19 cellular contexts compared by ENCODE assay signal in the genomic region with DNA sequence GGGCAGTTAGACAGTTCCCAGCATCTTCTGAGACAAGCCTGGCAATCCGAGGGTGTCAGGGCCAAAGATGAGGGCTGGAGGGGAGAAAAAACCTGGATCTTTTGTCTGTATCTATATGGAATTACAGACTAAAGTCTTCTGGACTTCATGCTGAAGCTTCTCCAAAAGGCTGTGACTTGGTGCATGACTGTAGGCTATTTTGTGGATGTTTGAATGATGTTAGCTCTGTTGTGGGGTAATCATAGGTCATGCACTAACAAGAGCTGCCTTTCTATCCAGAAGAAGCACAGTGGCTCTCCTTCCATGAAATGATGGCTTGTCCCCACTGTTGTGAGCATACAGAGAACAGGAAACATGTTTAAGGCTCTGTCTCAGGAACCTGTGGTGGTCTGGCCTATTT.
DNase-seq lines count a peak whose midpoint lies in the region; ATAC-seq and TF ChIP-seq lines count a peak whose summit lies in the region.
"Had no signal": no experiment of that assay in that cellular context is flagged by ENCODE, and none has a peak within 500 bp of the region (broad histone marks: within the 10 kb centered on the region; RNA-seq: fewer than 3 reads in every experiment).

No MANE protein-coding gene starts in this region.

- TF ChIP-seq CTCF in natural killer cell (IDR thresholded peaks at IDR 0.05): no peak
- TF ChIP-seq CTCF in gastroesophageal sphincter (IDR thresholded peaks at IDR 0.05): no peak

- no peaks in the 10 kb centered on the region for H3K36me3 Mint-ChIP-seq in natural killer cell
- H3K36me3 Mint-ChIP-seq in natural killer cell treated with Interleukin-12 subunit alpha and Interleukin-12 subunit beta and Interleukin-15 and Interleukin-18, amount 100 ng/mL, for 72 hours: no peaks in the 10 kb centered on the region
- H3K36me3 Mint-ChIP-seq in activated CD4-positive, alpha-beta T cell treated with anti-CD3 and anti-CD28 coated beads, Interleukin-2, amount 10 ng/mL, durations not matched to agents 7 days and 5 days (ENCODE audit: low read depth): no peaks in the 10 kb centered on the region

- no peaks in the 10 kb centered on the region for H3K27me3 ChIP-seq in gastroesophageal sphincter

- H3K27me3 Mint-ChIP-seq in natural killer cell (ENCODE audit: low read depth in 2 of 2): peaks cover 0 to 5% of the 10 kb centered on the region in 2 donors
- peaks cover 2 to 41% of the 10 kb centered on the region in 2 donors for H3K27me3 Mint-ChIP-seq in natural killer cell treated with Interleukin-12 subunit alpha and Interleukin-12 subunit beta and Interleukin-15 and Interleukin-18, amount 100 ng/mL, for 72 hours
- no peaks in the 10 kb centered on the region for H3K27me3 Mint-ChIP-seq in activated CD4-positive, alpha-beta T cell treated with anti-CD3 and anti-CD28 coated beads, Interleukin-2, amount 10 ng/mL, durations not matched to agents 7 days and 5 days

- H3K9me3 Mint-ChIP-seq in natural killer cell: no peaks in the 10 kb centered on the region
- H3K9me3 Mint-ChIP-seq in natural killer cell treated with Interleukin-12 subunit alpha and Interleukin-12 subunit beta and Interleukin-15 and Interleukin-18, amount 100 ng/mL, for 72 hours: no peaks in the 10 kb centered on the region
- H3K9me3 Mint-ChIP-seq in activated CD4-positive, alpha-beta T cell treated with anti-CD3 and anti-CD28 coated beads, Interleukin-2, amount 10 ng/mL, durations not matched to agents 7 days and 5 days: no peaks in the 10 kb centered on the region
- H3K9me3 Mint-ChIP-seq: activated naive CD4-positive, alpha-beta T cell treated with anti-CD3 and anti-CD28 coated beads for 36 hours; activated T-cell treated with anti-CD3 and anti-CD28 coated beads, Interleukin-2, amount 50 U/mL, for 24 hours; nephron; stimulated activated naive CD8-positive, alpha-beta T cell treated with anti-CD3 and anti-CD28 coated beads, Interleukin-15, amount 100 ng/mL, for 72 hours had no signal

- no peak for DNase-seq in natural killer cell
- DNase-seq in natural killer cell treated with Interleukin-12 subunit alpha and Interleukin-12 subunit beta and Interleukin-15 and Interleukin-18, amount 100 ng/mL, for 72 hours (ENCODE audit: low spot score): no peak
- DNase-seq in putamen (ENCODE audit: low spot score): peak; percentile 41
- no peak for DNase-seq in activated CD4-positive, alpha-beta T cell treated with anti-CD3 and anti-CD28 coated beads, Interleukin-2, amount 10 ng/mL, durations not matched to agents 7 days and 5 days
- DNase-seq in islet precursor cell: no peak
- DNase-seq: ACHN; activated CD4-positive, CD25-positive, alpha-beta regulatory T cell treated with anti-CD3 and anti-CD28 coated beads, Interleukin-2, amount 50 U/mL, for 72 hours; activated naive CD4-positive, alpha-beta T cell treated with anti-CD3 and anti-CD28 coated beads for 36 hours; activated T-cell treated with anti-CD3 and anti-CD28 coated beads, Interleukin-2, amount 50 U/mL, for 24 hours; MM.1S; NCI-H1694; NCI-H526 treated with DMSO at 0.1 percent for 48 hours; stimulated activated CD4-positive, alpha-beta T cell treated with anti-CD3 and anti-CD28 coated beads, Interleukin-4, amount 100 ng/mL, for 24 hours; stimulated activated naive CD8-positive, alpha-beta T cell treated with anti-CD3 and anti-CD28 coated beads, Interleukin-15, amount 100 ng/mL, for 72 hours had no signal

- peaks cover 0 to 48% of the 10 kb centered on the region in 2 donors for H3K4me1 Mint-ChIP-seq in natural killer cell
- H3K4me1 Mint-ChIP-seq in natural killer cell treated with Interleukin-12 subunit alpha and Interleukin-12 subunit beta and Interleukin-15 and Interleukin-18, amount 100 ng/mL, for 72 hours (ENCODE audit: low read depth in 2 of 2): peaks cover 4 to 44% of the 10 kb centered on the region in 2 donors
- peaks cover 3% of the 10 kb centered on the region for H3K4me1 Mint-ChIP-seq in activated CD4-positive, alpha-beta T cell treated with anti-CD3 and anti-CD28 coated beads, Interleukin-2, amount 10 ng/mL, durations not matched to agents 7 days and 5 days
- H3K4me1 Mint-ChIP-seq: stimulated activated naive CD8-positive, alpha-beta T cell treated with anti-CD3 and anti-CD28 coated beads, Interleukin-15, amount 100 ng/mL, for 72 hours had no signal

- H3K27ac ChIP-seq in gastroesophageal sphincter: peak overlapping the region in 3 of 4 donors; percentile 51 to 62 (median 58)

- peaks cover 0 to 35% (median 12%) of the 10 kb centered on the region in 3 donors for H3K4me1 ChIP-seq in gastroesophageal sphincter

- no peak for TF ChIP-seq POLR2A in gastroesophageal sphincter (IDR thresholded peaks at IDR 0.05)

- peak overlapping the region; percentile 64 for H3K4me3 Mint-ChIP-seq in natural killer cell
- H3K4me3 Mint-ChIP-seq in natural killer cell treated with Interleukin-12 subunit alpha and Interleukin-12 subunit beta and Interleukin-15 and Interleukin-18, amount 100 ng/mL, for 72 hours: no peak overlapping the region
- no peak overlapping the region for H3K4me3 Mint-ChIP-seq in activated CD4-positive, alpha-beta T cell treated with anti-CD3 and anti-CD28 coated beads, Interleukin-2, amount 10 ng/mL, durations not matched to agents 7 days and 5 days
- H3K4me3 Mint-ChIP-seq: activated naive CD4-positive, alpha-beta T cell treated with anti-CD3 and anti-CD28 coated beads for 36 hours; activated T-cell treated with anti-CD3 and anti-CD28 coated beads, Interleukin-2, amount 50 U/mL, for 24 hours; nephron; stimulated activated naive CD8-positive, alpha-beta T cell treated with anti-CD3 and anti-CD28 coated beads, Interleukin-15, amount 100 ng/mL, for 72 hours had no signal

- H3K36me3 ChIP-seq in gastroesophageal sphincter: no peaks in the 10 kb centered on the region

- no CpG with 5 or more reads among the region's 1 CpG for WGBS in gastroesophageal sphincter (ENCODE audit: low coverage in 1 of 2), 2 donors

- intact Hi-C loops in natural killer cell (cut with micrococcal nuclease): no loop called here

- CTCF ChIA-PET in activated CD4-positive, alpha-beta T cell treated with anti-CD3 and anti-CD28 coated beads, Interleukin-2, amount 10 ng/mL, durations not matched to agents 7 days and 5 days (lab: Charles Lee): interaction anchor here (1.1 kb wide), 1 partner anchor 32 kb away, joined by 4 read pairs; no protein-coding TSS in a partner anchor

- no peaks in the 10 kb centered on the region for H3K9me3 ChIP-seq in gastroesophageal sphincter

- ATAC-seq in natural killer cell: no peak
- ATAC-seq in natural killer cell treated with Interleukin-12 subunit alpha and Interleukin-12 subunit beta and Interleukin-15 and Interleukin-18, amount 100 ng/mL, for 72 hours: no peak
- no peak for ATAC-seq in gastroesophageal sphincter
- ATAC-seq in GM18868 (IDR thresholded peaks at IDR 0.05; ENCODE audit: unreplicated experiment): no peak
- no peak for ATAC-seq in GM19467 (IDR thresholded peaks at IDR 0.05; ENCODE audit: unreplicated experiment)

- no peak for TF ChIP-seq EP300 in gastroesophageal sphincter (IDR thresholded peaks at IDR 0.05)

- POLR2A ChIA-PET in activated CD4-positive, alpha-beta T cell treated with anti-CD3 and anti-CD28 coated beads, Interleukin-2, amount 10 ng/mL, durations not matched to agents 7 days and 5 days (lab: Charles Lee): no interaction called here

- peak overlapping the region in 1 of 2 donors; percentile 80 for H3K27ac Mint-ChIP-seq in natural killer cell
- no peak overlapping the region for H3K27ac Mint-ChIP-seq in natural killer cell treated with Interleukin-12 subunit alpha and Interleukin-12 subunit beta and Interleukin-15 and Interleukin-18, amount 100 ng/mL, for 72 hours
- no peak overlapping the region for H3K27ac Mint-ChIP-seq in activated CD4-positive, alpha-beta T cell treated with anti-CD3 and anti-CD28 coated beads, Interleukin-2, amount 10 ng/mL, durations not matched to agents 7 days and 5 days
- H3K27ac Mint-ChIP-seq: activated naive CD4-positive, alpha-beta T cell treated with anti-CD3 and anti-CD28 coated beads for 36 hours; activated T-cell treated with anti-CD3 and anti-CD28 coated beads, Interleukin-2, amount 50 U/mL, for 24 hours; stimulated activated naive CD8-positive, alpha-beta T cell treated with anti-CD3 and anti-CD28 coated beads, Interleukin-15, amount 100 ng/mL, for 72 hours had no signal

- no peak overlapping the region for H3K4me3 ChIP-seq in gastroesophageal sphincter
- H3K4me3 ChIP-seq: smooth muscle cell had no signal
